ENCODE assay signal across 16 cellular contexts in genomic region chr7:157384301-157384700, GRCh38. TPM values are rescaled to one million over a fixed set of nuclear protein-coding genes. Genes with fewer than 3 reads are reported as not detected.
A peak's percentile ranks its signal among the peaks of the same experiment; 100 is the strongest.
DNase-seq lines count a peak whose midpoint lies in the region; ATAC-seq, FAIRE-seq and TF ChIP-seq lines count a peak whose summit lies in the region.
"Had no signal": no experiment of that assay in that cellular context is flagged by ENCODE, and none has a peak within 500 bp of the region (broad histone marks: within the 10 kb centered on the region; RNA-seq: fewer than 3 reads in every experiment).

No MANE protein-coding gene starts in this region.

- no peak for DNase-seq in stimulated activated naive CD8-positive, alpha-beta T cell treated with anti-CD3 and anti-CD28 coated beads, Interleukin-15, amount 100 ng/mL, for 72 hours
- DNase-seq in astrocyte (ENCODE audit: low read depth) = peak; percentile 23
- no peak for DNase-seq in left colon
- DNase-seq in upper lobe of right lung = no peak
- DNase-seq in medulla oblongata (ENCODE audit: extremely low spot score) = no peak
- DNase-seq: anterior cingulate cortex, HCEC 1CT, immature natural killer cell, KG1, NCI-H1436, NCI-H524, PC-9 had no signal

- H3K27me3 ChIP-seq in astrocyte (ENCODE audit: insufficient read depth, low read length) = no peaks in the 10 kb centered on the region
- H3K27me3 ChIP-seq in upper lobe of right lung = no peaks in the 10 kb centered on the region
- H3K27me3 ChIP-seq: tibial nerve had no signal

- H3K27ac ChIP-seq in astrocyte (ENCODE audit: low read depth, low read length) (no peak overlapping the region), upper lobe of right lung (no peak overlapping the region)
- H3K27ac ChIP-seq: PC-9, tibial nerve had no signal

- H3K4me2 ChIP-seq in astrocyte (ENCODE audit: low read length) = no peak overlapping the region
- H3K4me2 ChIP-seq: PC-9 had no signal

- H3K27me3 Mint-ChIP-seq in stimulated activated naive CD8-positive, alpha-beta T cell treated with anti-CD3 and anti-CD28 coated beads, Interleukin-15, Interleukin-2, amounts not matched to agents 100 ng/mL and 50 ng/mL, for 24 hours = no peaks in the 10 kb centered on the region
- no peaks in the 10 kb centered on the region for H3K27me3 Mint-ChIP-seq in stimulated activated naive CD8-positive, alpha-beta T cell treated with anti-CD3 and anti-CD28 coated beads, Interleukin-15, amount 100 ng/mL, for 72 hours
- H3K27me3 Mint-ChIP-seq in astrocyte (ENCODE audit: low read depth, unreplicated experiment) = no peaks in the 10 kb centered on the region

- peaks cover 79% of the 10 kb centered on the region for H4K20me1 ChIP-seq in astrocyte (ENCODE audit: insufficient read depth, low read length)

- no peak for ATAC-seq in stimulated activated naive CD8-positive, alpha-beta T cell treated with anti-CD3 and anti-CD28 coated beads, Interleukin-15, amount 100 ng/mL, for 72 hours
- peak; percentile 81 for ATAC-seq in left colon
- peak; percentile 55 for ATAC-seq in upper lobe of right lung
- no peak for ATAC-seq in HG02852 (IDR thresholded peaks at IDR 0.05; ENCODE audit: unreplicated experiment)
- no peak for ATAC-seq in HG02885 (IDR thresholded peaks at IDR 0.05; ENCODE audit: poor library complexity, unreplicated experiment)

- peaks cover 32% of the 10 kb centered on the region for H3K4me1 Mint-ChIP-seq in stimulated activated naive CD8-positive, alpha-beta T cell treated with anti-CD3 and anti-CD28 coated beads, Interleukin-15, Interleukin-2, amounts not matched to agents 100 ng/mL and 50 ng/mL, for 24 hours (ENCODE audit: low read depth)
- H3K4me1 Mint-ChIP-seq in stimulated activated naive CD8-positive, alpha-beta T cell treated with anti-CD3 and anti-CD28 coated beads, Interleukin-15, amount 100 ng/mL, for 72 hours = peaks cover 20% of the 10 kb centered on the region
- peaks cover 24% of the 10 kb centered on the region for H3K4me1 Mint-ChIP-seq in astrocyte (ENCODE audit: low read depth, unreplicated experiment)

- FAIRE-seq in astrocyte (lab: Jason Lieb, UNC) = no peak

- peak overlapping the region; percentile 13 for H3K27ac Mint-ChIP-seq in stimulated activated naive CD8-positive, alpha-beta T cell treated with anti-CD3 and anti-CD28 coated beads, Interleukin-15, Interleukin-2, amounts not matched to agents 100 ng/mL and 50 ng/mL, for 24 hours
- H3K27ac Mint-ChIP-seq in stimulated activated naive CD8-positive, alpha-beta T cell treated with anti-CD3 and anti-CD28 coated beads, Interleukin-15, amount 100 ng/mL, for 72 hours = peak overlapping the region in 1 of 2 donors; percentile 34
- H3K27ac Mint-ChIP-seq in astrocyte (ENCODE audit: unreplicated experiment) = no peak overlapping the region

- TF ChIP-seq CTCF in astrocyte (IDR thresholded peaks at IDR 0.05; ENCODE audit: insufficient read depth, low read depth, low read length) = no peak
- TF ChIP-seq CTCF in upper lobe of right lung (IDR thresholded peaks at IDR 0.05) = no peak

- no peak overlapping the region for H3K4me3 Mint-ChIP-seq in stimulated activated naive CD8-positive, alpha-beta T cell treated with anti-CD3 and anti-CD28 coated beads, Interleukin-15, Interleukin-2, amounts not matched to agents 100 ng/mL and 50 ng/mL, for 24 hours
- H3K4me3 Mint-ChIP-seq in stimulated activated naive CD8-positive, alpha-beta T cell treated with anti-CD3 and anti-CD28 coated beads, Interleukin-15, amount 100 ng/mL, for 72 hours = no peak overlapping the region
- no peak overlapping the region for H3K4me3 Mint-ChIP-seq in astrocyte (ENCODE audit: unreplicated experiment)
- H3K4me3 Mint-ChIP-seq: immature natural killer cell had no signal

- no peak overlapping the region for H3K4me3 ChIP-seq in astrocyte (ENCODE audit: insufficient read depth, low read depth, low read length)
- H3K4me3 ChIP-seq in upper lobe of right lung = no peak overlapping the region
- H3K4me3 ChIP-seq: PC-9, tibial nerve had no signal

- peaks cover 64% of the 10 kb centered on the region for H3K36me3 ChIP-seq in astrocyte (ENCODE audit: insufficient read depth, low read length)
- H3K36me3 ChIP-seq in upper lobe of right lung = peaks cover 64% of the 10 kb centered on the region

- no peak overlapping the region for H2AFZ ChIP-seq in astrocyte (ENCODE audit: low read depth, low read length)
- H2AFZ ChIP-seq: PC-9 had no signal

- intact Hi-C loops in left colon (cut with DNase I, micrococcal nuclease) (no loop called here), upper lobe of right lung (cut with DNase I) (no loop called here)

- H3K9ac ChIP-seq in astrocyte (ENCODE audit: low read length) = no peak overlapping the region

- H3K9me3 ChIP-seq in astrocyte (ENCODE audit: insufficient read depth, low read depth, low read length) (no peaks in the 10 kb centered on the region), upper lobe of right lung (no peaks in the 10 kb centered on the region)
- H3K9me3 ChIP-seq: tibial nerve had no signal

- H3K36me3 Mint-ChIP-seq in stimulated activated naive CD8-positive, alpha-beta T cell treated with anti-CD3 and anti-CD28 coated beads, Interleukin-15, Interleukin-2, amounts not matched to agents 100 ng/mL and 50 ng/mL, for 24 hours (ENCODE audit: low read depth) = peaks cover 66% of the 10 kb centered on the region
- H3K36me3 Mint-ChIP-seq in astrocyte (ENCODE audit: low read depth, unreplicated experiment) = peaks cover 22% of the 10 kb centered on the region

- H3K79me2 ChIP-seq in astrocyte (ENCODE audit: insufficient read depth, low read length) = peaks cover 82% of the 10 kb centered on the region

- H3K4me1 ChIP-seq in astrocyte (ENCODE audit: insufficient read depth, low read length) (peaks cover 11% of the 10 kb centered on the region), upper lobe of right lung (peaks cover 10% of the 10 kb centered on the region)

- no peaks in the 10 kb centered on the region for H3K9me3 Mint-ChIP-seq in stimulated activated naive CD8-positive, alpha-beta T cell treated with anti-CD3 and anti-CD28 coated beads, Interleukin-15, Interleukin-2, amounts not matched to agents 100 ng/mL and 50 ng/mL, for 24 hours
- H3K9me3 Mint-ChIP-seq in stimulated activated naive CD8-positive, alpha-beta T cell treated with anti-CD3 and anti-CD28 coated beads, Interleukin-15, amount 100 ng/mL, for 72 hours = no peaks in the 10 kb centered on the region
- H3K9me3 Mint-ChIP-seq in astrocyte (ENCODE audit: unreplicated experiment) = no peaks in the 10 kb centered on the region
- H3K9me3 Mint-ChIP-seq: immature natural killer cell had no signal

RNA-seq across cellular contexts. Expression of gene DNAJB6, which starts 47.5 kb away (rescaled TPM):
- total RNA-seq in astrocyte = 158 and 179 TPM in 2 replicates
- 10 to 100 TPM; 68.8 to 83.5 TPM for total RNA-seq in left colon
- total RNA-seq in upper lobe of right lung = 95.8 TPM

Comparison
In these comparisons a context has a peak if more than half of its experiments do, and no peak if none do; other contexts are left out.
1. ATAC-seq: peak in left colon (single experiment) and upper lobe of right lung (single experiment); none in stimulated activated naive CD8-positive, alpha-beta T cell treated with anti-CD3 and anti-CD28 coated beads, Interleukin-15, amount 100 ng/mL, for 72 hours (single experiment), HG02852 (single experiment) and HG02885 (single experiment).